ENCODE assay signal across 18 cellular contexts in the genomic region with DNA sequence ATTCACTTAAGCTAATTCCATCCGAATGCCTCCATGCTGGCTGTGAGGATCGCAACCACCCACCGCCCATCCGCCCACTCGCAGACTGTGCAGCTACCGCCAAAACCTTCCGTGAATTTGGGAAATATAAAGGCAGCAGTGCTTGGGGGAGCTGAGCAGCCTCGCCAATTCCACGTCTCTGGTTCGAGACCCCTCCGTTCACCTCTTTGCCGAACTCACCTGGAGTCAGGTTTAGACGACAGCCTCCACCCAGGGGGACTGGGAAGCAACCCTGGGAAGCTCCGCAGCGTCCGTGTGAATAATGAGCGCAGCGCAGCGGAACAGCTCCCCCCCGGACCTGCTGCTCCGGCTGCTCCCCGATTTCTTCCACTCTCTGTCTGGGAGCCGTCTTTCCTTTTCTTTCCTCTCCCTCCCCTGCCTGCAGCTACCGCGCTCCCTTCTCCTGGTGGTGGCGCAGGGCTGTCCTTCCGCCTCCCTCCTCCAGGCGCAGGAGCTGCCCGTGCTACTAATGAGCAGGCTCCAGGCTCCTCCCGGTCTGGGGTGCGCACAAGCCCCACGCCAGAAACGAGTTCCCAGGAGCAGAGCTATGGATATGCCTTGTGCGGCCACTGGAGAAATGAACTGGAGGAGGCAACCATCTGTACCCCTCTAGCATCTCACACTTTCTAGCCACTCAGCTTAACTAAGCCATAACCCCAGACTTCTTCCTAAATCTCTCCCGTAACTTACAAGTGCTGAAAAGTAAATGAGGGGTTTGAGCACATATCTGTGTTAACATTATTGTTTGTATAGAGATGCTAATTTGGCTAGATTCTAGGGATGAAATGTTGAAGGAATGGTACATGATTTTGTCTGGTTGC.
DNase-seq lines count a peak whose midpoint lies in the region; ATAC-seq and TF ChIP-seq lines count a peak whose summit lies in the region.
"Had no signal": no experiment of that assay in that cellular context is flagged by ENCODE, and none has a peak within 500 bp of the region (broad histone marks: within the 10 kb centered on the region; RNA-seq: fewer than 3 reads in every experiment).

No MANE protein-coding gene starts in this region.

- H3K4me3 ChIP-seq in right cardiac atrium (ENCODE audit: low read length), result no peak overlapping the region
- H3K4me3 ChIP-seq in RWPE2 (ENCODE audit: severe bottlenecking), result no peak overlapping the region
- H3K4me3 ChIP-seq in SK-N-SH (ENCODE audit: low read depth in 2 of 2, low read length in 1 of 2), result no peak overlapping the region
- H3K4me3 ChIP-seq in coronary artery, result no peak overlapping the region
- H3K4me3 ChIP-seq: neural progenitor cell had no signal

- H3K4me1 ChIP-seq in right cardiac atrium (ENCODE audit: control insufficient read depth, insufficient read depth, low read length) (no peaks in the 10 kb centered on the region), RWPE2 (ENCODE audit: insufficient read depth, poor library complexity, severe bottlenecking) (no peaks in the 10 kb centered on the region), SK-N-SH (ENCODE audit: control insufficient read depth in 1 of 2, insufficient read depth in 2 of 2, low read depth in 1 of 2, low read length in 1 of 2) (no peaks in the 10 kb centered on the region)
- H3K4me1 ChIP-seq: neural progenitor cell had no signal

- no peak overlapping the region for H2AFZ ChIP-seq in SK-N-SH (ENCODE audit: low read depth)
- H2AFZ ChIP-seq: neural progenitor cell had no signal

- POLR2A ChIA-PET in SK-N-SH (lab: Yijun Ruan, JAX), result no interaction called here

- no peaks in the 10 kb centered on the region for H3K79me2 ChIP-seq in SK-N-SH (ENCODE audit: insufficient read depth)

- DNase-seq in right cardiac atrium (peak in 2 of 3 donors; percentile 33 to 40), left cardiac atrium (no peak), RWPE2 (ENCODE audit: low spot score) (no peak), kidney tubule cell (ENCODE audit: low spot score) (peak; percentile 61), SK-N-SH (no peak), cerebellum (ENCODE audit: low spot score) (no peak), NAMALWA (ENCODE audit: low spot score) (no peak), coronary artery (ENCODE audit: low spot score) (no peak)
- DNase-seq: activated naive CD4-positive, alpha-beta T cell; activated T-cell treated with anti-CD3 and anti-CD28 coated beads for 4 hours; EL; H7; kidney glomerular epithelial cell; NCI-H1092; NCI-H2081 treated with DMSO at 0.1 percent for 48 hours; NCI-H774; stimulated activated naive CD8-positive, alpha-beta T cell treated with anti-CD3 and anti-CD28 coated beads, Interleukin-15, Interleukin-2, amounts not matched to agents 100 U/mL and 50 U/mL, for 24 hours had no signal

- intact Hi-C loops in right cardiac atrium (cut with DNase I), result no loop called here
- intact Hi-C loops in left cardiac atrium (cut with DNase I), result no loop called here

- H3K36me3 ChIP-seq in RWPE2 (ENCODE audit: low read depth) (no peaks in the 10 kb centered on the region), SK-N-SH (replicated peaks in 1 of 2; ENCODE audit: control insufficient read depth in 1 of 2, insufficient read depth in 2 of 2, low read length in 1 of 2) (no peaks in the 10 kb centered on the region)
- H3K36me3 ChIP-seq: neural progenitor cell had no signal

- H3K9ac ChIP-seq in SK-N-SH, result no peak overlapping the region
- H3K9ac ChIP-seq: neural progenitor cell had no signal

- no peaks in the 10 kb centered on the region for H3K9me3 ChIP-seq in right cardiac atrium (ENCODE audit: control insufficient read depth, low read length)
- H3K9me3 ChIP-seq in RWPE2 (ENCODE audit: severe bottlenecking), result peaks cover 2% of the 10 kb centered on the region
- H3K9me3 ChIP-seq in SK-N-SH, result no peaks in the 10 kb centered on the region

- TF ChIP-seq EP300 in SK-N-SH (IDR thresholded peaks at IDR 0.05; ENCODE audit: borderline replicate concordance in 1 of 2, low read depth in 1 of 2, low read length in 1 of 2), result no peak

- CTCF ChIA-PET in SK-N-SH (lab: Yijun Ruan, JAX), result no interaction called here

- WGBS in right cardiac atrium, result 17% methylated on average over 35 of the region's 35 CpGs
- under 1% methylated on average over 33 of the region's 35 CpGs for WGBS in SK-N-SH (ENCODE audit: low lambda C conversion rate)

- H3K9me2 ChIP-seq in SK-N-SH, result no peaks in the 10 kb centered on the region

- H3K27me3 ChIP-seq in right cardiac atrium (ENCODE audit: control insufficient read depth, insufficient read depth), result no peaks in the 10 kb centered on the region
- H3K27me3 ChIP-seq in RWPE2 (ENCODE audit: insufficient read depth, poor library complexity, severe bottlenecking), result peaks cover 30% of the 10 kb centered on the region
- H3K27me3 ChIP-seq in SK-N-SH (ENCODE audit: insufficient read depth), result no peaks in the 10 kb centered on the region
- H3K27me3 ChIP-seq: neural progenitor cell had no signal

- H3K4me2 ChIP-seq in SK-N-SH, result no peak overlapping the region
- H3K4me2 ChIP-seq: neural progenitor cell had no signal

- no peak for TF ChIP-seq CTCF in RWPE2 (IDR thresholded peaks at IDR 0.05; ENCODE audit: poor library complexity, severe bottlenecking)
- TF ChIP-seq CTCF in SK-N-SH (IDR thresholded peaks at IDR 0.05), result no peak
- TF ChIP-seq CTCF in coronary artery (IDR thresholded peaks at IDR 0.05), result no peak

- TF ChIP-seq RAD21 in SK-N-SH (IDR thresholded peaks at IDR 0.05; ENCODE audit: low read length), result no peak

- ATAC-seq in right cardiac atrium, result no peak
- ATAC-seq in left cardiac atrium, result no peak
- peak; percentile 52; the same call in 2 of the 3 replicates for ATAC-seq in RWPE2 (ENCODE audit: low read depth)
- ATAC-seq: stimulated activated naive CD8-positive, alpha-beta T cell treated with anti-CD3 and anti-CD28 coated beads, Interleukin-15, Interleukin-2, amounts not matched to agents 100 U/mL and 50 U/mL, for 24 hours had no signal

- no peaks in the 10 kb centered on the region for H3F3A ChIP-seq in SK-N-SH (replicated peaks; ENCODE audit: insufficient read depth)

- H3K27ac ChIP-seq in right cardiac atrium (ENCODE audit: low read length) (no peak overlapping the region), RWPE2 (ENCODE audit: poor library complexity, severe bottlenecking) (no peak overlapping the region), SK-N-SH (ENCODE audit: low read depth in 2 of 2, low read length in 1 of 2) (no peak overlapping the region), coronary artery (no peak overlapping the region)
- H3K27ac ChIP-seq: neural progenitor cell had no signal

- no peaks in the 10 kb centered on the region for H4K20me1 ChIP-seq in SK-N-SH (ENCODE audit: insufficient read depth)

TF ChIP-seq in SK-N-SH, 30 proteins besides CTCF, POLR2A, EP300 and RAD21 (continues in another document):
- no peak for TF ChIP-seq YY1 (IDR thresholded peaks at IDR 0.05; ENCODE audit: low read depth)
- TF ChIP-seq, protein P1, sequence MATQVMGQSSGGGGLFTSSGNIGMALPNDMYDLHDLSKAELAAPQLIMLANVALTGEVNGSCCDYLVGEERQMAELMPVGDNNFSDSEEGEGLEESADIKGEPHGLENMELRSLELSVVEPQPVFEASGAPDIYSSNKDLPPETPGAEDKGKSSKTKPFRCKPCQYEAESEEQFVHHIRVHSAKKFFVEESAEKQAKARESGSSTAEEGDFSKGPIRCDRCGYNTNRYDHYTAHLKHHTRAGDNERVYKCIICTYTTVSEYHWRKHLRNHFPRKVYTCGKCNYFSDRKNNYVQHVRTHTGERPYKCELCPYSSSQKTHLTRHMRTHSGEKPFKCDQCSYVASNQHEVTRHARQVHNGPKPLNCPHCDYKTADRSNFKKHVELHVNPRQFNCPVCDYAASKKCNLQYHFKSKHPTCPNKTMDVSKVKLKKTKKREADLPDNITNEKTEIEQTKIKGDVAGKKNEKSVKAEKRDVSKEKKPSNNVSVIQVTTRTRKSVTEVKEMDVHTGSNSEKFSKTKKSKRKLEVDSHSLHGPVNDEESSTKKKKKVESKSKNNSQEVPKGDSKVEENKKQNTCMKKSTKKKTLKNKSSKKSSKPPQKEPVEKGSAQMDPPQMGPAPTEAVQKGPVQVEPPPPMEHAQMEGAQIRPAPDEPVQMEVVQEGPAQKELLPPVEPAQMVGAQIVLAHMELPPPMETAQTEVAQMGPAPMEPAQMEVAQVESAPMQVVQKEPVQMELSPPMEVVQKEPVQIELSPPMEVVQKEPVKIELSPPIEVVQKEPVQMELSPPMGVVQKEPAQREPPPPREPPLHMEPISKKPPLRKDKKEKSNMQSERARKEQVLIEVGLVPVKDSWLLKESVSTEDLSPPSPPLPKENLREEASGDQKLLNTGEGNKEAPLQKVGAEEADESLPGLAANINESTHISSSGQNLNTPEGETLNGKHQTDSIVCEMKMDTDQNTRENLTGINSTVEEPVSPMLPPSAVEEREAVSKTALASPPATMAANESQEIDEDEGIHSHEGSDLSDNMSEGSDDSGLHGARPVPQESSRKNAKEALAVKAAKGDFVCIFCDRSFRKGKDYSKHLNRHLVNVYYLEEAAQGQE (IDR thresholded peaks at IDR 0.05; ENCODE audit: low read depth, low read length), result no peak
- TF ChIP-seq MEF2A (IDR thresholded peaks at IDR 0.05; ENCODE audit: borderline replicate concordance, low read depth), result no peak
- TF ChIP-seq POLR2AphosphoS5 (IDR thresholded peaks at IDR 0.05; ENCODE audit: low read depth, low read length), result no peak
- no peak for TF ChIP-seq SIN3A (IDR thresholded peaks at IDR 0.05; ENCODE audit: borderline replicate concordance, low read depth, low read length)
- TF ChIP-seq, protein P2, sequence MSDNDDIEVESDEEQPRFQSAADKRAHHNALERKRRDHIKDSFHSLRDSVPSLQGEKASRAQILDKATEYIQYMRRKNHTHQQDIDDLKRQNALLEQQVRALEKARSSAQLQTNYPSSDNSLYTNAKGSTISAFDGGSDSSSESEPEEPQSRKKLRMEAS (IDR thresholded peaks at IDR 0.05; ENCODE audit: low read depth), result no peak
- no peak for TF ChIP-seq NFIC (IDR thresholded peaks at IDR 0.05; ENCODE audit: borderline replicate concordance)
- TF ChIP-seq FOXJ3 (CRISPR knock-in tag; IDR thresholded peaks at IDR 0.05), result no peak
- no peak for TF ChIP-seq RFX5 (IDR thresholded peaks at IDR 0.05; ENCODE audit: low read length)
- TF ChIP-seq TEAD4 (IDR thresholded peaks at IDR 0.05; ENCODE audit: borderline replicate concordance, insufficient read depth), result no peak
- no peak for TF ChIP-seq FOSL2 (IDR thresholded peaks at IDR 0.05; ENCODE audit: borderline replicate concordance, low read depth)
- no peak for TF ChIP-seq NRF1 (IDR thresholded peaks at IDR 0.05; ENCODE audit: low read depth, low read length)
- TF ChIP-seq JUND (IDR thresholded peaks at IDR 0.05), result no peak
- no peak for TF ChIP-seq RCOR1 (IDR thresholded peaks at IDR 0.05; ENCODE audit: low read length)

Comparison
In these comparisons a context has a peak if more than half of its experiments do, and no peak if none do; other contexts are left out.
1. DNase-seq: peak in right cardiac atrium (2 of 3) and kidney tubule cell (single experiment); none in left cardiac atrium (single experiment), RWPE2 (single experiment), SK-N-SH (single experiment), cerebellum (single experiment), NAMALWA (single experiment) and coronary artery (single experiment).